Comparison of ENCODE assay signal across 25 cellular contexts in genomic region chr17:13609953-13610352, GRCh38. TPM values are rescaled to one million over a fixed set of nuclear protein-coding genes. Genes with fewer than 3 reads are reported as not detected.
"Had no signal": no experiment of that assay in that cellular context is flagged by ENCODE, and none has a peak within 500 bp of the region (broad histone marks: within the 10 kb centered on the region; RNA-seq: fewer than 3 reads in every experiment).

No MANE protein-coding gene starts in this region.

- H3K27ac ChIP-seq: esophagus squamous epithelium, gastrocnemius medialis, left lung, neutrophil, parathyroid adenoma, prostate gland, right atrium auricular region, testis, tibial artery, upper lobe of left lung, uterus had no signal

- H3K36me3 Mint-ChIP-seq: stimulated activated effector memory CD8-positive, alpha-beta T cell treated with anti-CD3 and anti-CD28 coated beads, Interleukin-12 subunit alpha, Interleukin-12 subunit beta, amount 100 ng/mL, for 72 hours had no signal

- H3K79me2 ChIP-seq: parathyroid adenoma had no signal

- H3K9me3 Mint-ChIP-seq: stimulated activated effector memory CD8-positive, alpha-beta T cell treated with anti-CD3 and anti-CD28 coated beads, Interleukin-12 subunit alpha, Interleukin-12 subunit beta, amount 100 ng/mL, for 72 hours had no signal

- H2AFZ ChIP-seq: parathyroid adenoma had no signal

- H3K27ac Mint-ChIP-seq: effector memory CD8-positive, alpha-beta T cell; naive thymus-derived CD8-positive, alpha-beta T cell; nephron progenitor cell; stimulated activated effector memory CD8-positive, alpha-beta T cell treated with anti-CD3 and anti-CD28 coated beads, Interleukin-12 subunit alpha, Interleukin-12 subunit beta, amount 100 ng/mL, for 72 hours had no signal

- H3K4me1 Mint-ChIP-seq: naive thymus-derived CD8-positive, alpha-beta T cell; stimulated activated effector memory CD8-positive, alpha-beta T cell treated with anti-CD3 and anti-CD28 coated beads, Interleukin-12 subunit alpha, Interleukin-12 subunit beta, amount 100 ng/mL, for 72 hours had no signal

- ATAC-seq: effector memory CD8-positive, alpha-beta T cell; gastrocnemius medialis; left lung; naive thymus-derived CD8-positive, alpha-beta T cell; sciatic nerve; stimulated activated effector memory CD8-positive, alpha-beta T cell treated with anti-CD3 and anti-CD28 coated beads, Interleukin-12 subunit alpha, Interleukin-12 subunit beta, amount 100 ng/mL, for 72 hours; stimulated activated naive CD8-positive, alpha-beta T cell treated with anti-CD3 and anti-CD28 coated beads, Interleukin-15, Interleukin-2, amounts not matched to agents 100 U/mL and 50 U/mL, for 24 hours had no signal

- H3K4me1 ChIP-seq: esophagus squamous epithelium, gastrocnemius medialis, left lung, prostate gland, right atrium auricular region, testis, tibial artery, upper lobe of left lung, uterus had no signal

- DNase-seq: cortex of kidney; effector memory CD8-positive, alpha-beta T cell; erythroblast; esophagus squamous epithelium; gastrocnemius medialis; head of caudate nucleus; kidney; left lung; mesenchymal stem cell; naive thymus-derived CD8-positive, alpha-beta T cell; nephron progenitor cell; stimulated activated CD4-positive, alpha-beta T cell treated with anti-CD3 and anti-CD28 coated beads, Interleukin-2, amount 100 ng/mL, for 24 hours; stimulated activated CD4-positive, alpha-beta T cell treated with anti-CD3 and anti-CD28 coated beads, Interleukin-4, amount 100 ng/mL, for 24 hours; stimulated activated naive CD8-positive, alpha-beta T cell treated with anti-CD3 and anti-CD28 coated beads, Interleukin-15, Interleukin-2, amounts not matched to agents 100 U/mL and 50 U/mL, for 24 hours; substantia nigra; testis; tibial artery; upper lobe of left lung; uterus had no signal

- H3K9me3 ChIP-seq: gastrocnemius medialis, neutrophil, prostate gland, right atrium auricular region, testis, tibial artery, uterus had no signal

- H3K9ac ChIP-seq: parathyroid adenoma had no signal

- H3K27me3 ChIP-seq: gastrocnemius medialis, right atrium auricular region, testis, tibial artery, upper lobe of left lung, uterus had no signal

- H3K4me3 Mint-ChIP-seq: effector memory CD8-positive, alpha-beta T cell; naive thymus-derived CD8-positive, alpha-beta T cell; nephron progenitor cell; stimulated activated effector memory CD8-positive, alpha-beta T cell treated with anti-CD3 and anti-CD28 coated beads, Interleukin-12 subunit alpha, Interleukin-12 subunit beta, amount 100 ng/mL, for 72 hours had no signal

- H3K36me3 ChIP-seq: esophagus squamous epithelium, gastrocnemius medialis, left lung, neutrophil, prostate gland, right atrium auricular region, tibial artery, upper lobe of left lung, uterus had no signal

- H3K4me3 ChIP-seq: esophagus squamous epithelium, gastrocnemius medialis, left lung, prostate gland, right atrium auricular region, testis, tibial artery, upper lobe of left lung, uterus had no signal

RNA-seq across cellular contexts. Expression of gene HS3ST3A1, which starts 8.2 kb away (rescaled TPM):
- total RNA-seq: naive thymus-derived CD8-positive, alpha-beta T cell had no signal
